7 cellular contexts compared by ENCODE assay signal in genomic region chr7:130838738-130839137, GRCh38.
A peak's percentile ranks its signal among the peaks of the same experiment; 100 is the strongest.
DNase-seq lines count a peak whose midpoint lies in the region.

No MANE protein-coding gene starts in this region.

- H4K91ac ChIP-seq in mesenchymal stem cell (ENCODE audit: low read length), result no peak overlapping the region

- no peak overlapping the region for H2BK5ac ChIP-seq in mesenchymal stem cell (ENCODE audit: low read depth, low read length, poor library complexity, severe bottlenecking)

- H3K4me1 ChIP-seq in adipocyte (ENCODE audit: control insufficient read depth, insufficient read depth, low read length) (peaks cover 20% of the 10 kb centered on the region), mesenchymal stem cell (ENCODE audit: control insufficient read depth, insufficient read depth, low read depth, low read length) (peaks cover 4% of the 10 kb centered on the region)

- H3K79me1 ChIP-seq in mesenchymal stem cell (replicated peaks; ENCODE audit: low read length, poor library complexity, severe bottlenecking), result no peaks in the 10 kb centered on the region

- WGBS in mesenchymal stem cell, result 0% methylated on average over 1 of the region's 1 CpG

- no peak overlapping the region for H3K27ac ChIP-seq in mesenchymal stem cell (ENCODE audit: low read length, poor library complexity, severe bottlenecking)

- H3K9ac ChIP-seq in adipocyte (ENCODE audit: low read length) (peak overlapping the region; percentile 78), mesenchymal stem cell (ENCODE audit: low read length) (peak overlapping the region; percentile 82)

- no peak overlapping the region for H3K14ac ChIP-seq in mesenchymal stem cell (ENCODE audit: low read length in 2 of 2)

- no peak overlapping the region for H4K8ac ChIP-seq in mesenchymal stem cell (ENCODE audit: low read length)

- H3K9me3 ChIP-seq in adipocyte (ENCODE audit: control insufficient read depth, low read length), result no peaks in the 10 kb centered on the region
- no peaks in the 10 kb centered on the region for H3K9me3 ChIP-seq in mesenchymal stem cell (ENCODE audit: control insufficient read depth, low read length)

- no peaks in the 10 kb centered on the region for H3K36me3 ChIP-seq in adipocyte (ENCODE audit: control insufficient read depth, insufficient read depth, low read length, severe bottlenecking)
- no peaks in the 10 kb centered on the region for H3K36me3 ChIP-seq in mesenchymal stem cell (ENCODE audit: control insufficient read depth in 1 of 2, insufficient read depth in 2 of 2, low read depth in 1 of 2, low read length in 2 of 2)

- no peak overlapping the region for H2AK5ac ChIP-seq in mesenchymal stem cell (ENCODE audit: low read length, severe bottlenecking)

- H3K4ac ChIP-seq in mesenchymal stem cell (ENCODE audit: low read depth in 1 of 2, low read length in 2 of 2), result no peak overlapping the region

- no peaks in the 10 kb centered on the region for H3K27me3 ChIP-seq in adipocyte (replicated peaks; ENCODE audit: control insufficient read depth, insufficient read depth, low read length)
- no peaks in the 10 kb centered on the region for H3K27me3 ChIP-seq in mesenchymal stem cell (ENCODE audit: control insufficient read depth in 1 of 2, insufficient read depth in 1 of 2, low read length in 2 of 2)

- H2BK120ac ChIP-seq in mesenchymal stem cell (ENCODE audit: low read depth, low read length), result no peak overlapping the region

- H3K23ac ChIP-seq in mesenchymal stem cell (ENCODE audit: low read length in 2 of 2), result no peak overlapping the region

- H2AFZ ChIP-seq in mesenchymal stem cell (ENCODE audit: low read depth, low read length), result no peak overlapping the region

- H3K4me3 ChIP-seq in adipocyte (ENCODE audit: low read length), result no peak overlapping the region
- no peak overlapping the region for H3K4me3 ChIP-seq in mesenchymal stem cell (ENCODE audit: insufficient read depth in 1 of 2, low read depth in 1 of 2, low read length in 2 of 2)

- peak; percentile 85 for DNase-seq in GM03348 (ENCODE audit: low spot score)
- DNase-seq in HCEC 1CT, result peak; percentile 99
- DNase-seq in adipocyte (ENCODE audit: low read depth), result peak; percentile 78
- DNase-seq in mesenchymal stem cell, result peak; percentile 96
- no peak for DNase-seq in hippocampal formation (lab: John Stamatoyannopoulos, UW)
- no peak for DNase-seq in NCI-H1092 treated with DMSO at 0.1 percent for 48 hours (lab: John Stamatoyannopoulos, UW)
- DNase-seq in C1 segment of cervical spinal cord (lab: John Stamatoyannopoulos, UW), result no peak

- no peak overlapping the region for H3K4me2 ChIP-seq in mesenchymal stem cell (ENCODE audit: low read length, poor library complexity, severe bottlenecking)

- H2BK15ac ChIP-seq in mesenchymal stem cell (ENCODE audit: low read depth, poor library complexity, severe bottlenecking), result no peak overlapping the region

- no peak overlapping the region for H2BK12ac ChIP-seq in mesenchymal stem cell (ENCODE audit: low read length in 2 of 2)

- H3K18ac ChIP-seq in mesenchymal stem cell (ENCODE audit: low read depth in 1 of 2, low read length in 2 of 2), result no peak overlapping the region

Comparison
In these comparisons a context has a peak if more than half of its experiments do, and no peak if none do; other contexts are left out.
1. DNase-seq: peak in GM03348 (single experiment), HCEC 1CT (single experiment), adipocyte (single experiment) and mesenchymal stem cell (single experiment); none in hippocampal formation (0 of 2), NCI-H1092 treated with DMSO at 0.1 percent for 48 hours (single experiment) and C1 segment of cervical spinal cord (0 of 14).